ENCODE assay signal across 11 cellular contexts in genomic region chr17:80781188-80781577, GRCh38.
DNase-seq lines count a peak whose midpoint lies in the region; ATAC-seq and TF ChIP-seq lines count a peak whose summit lies in the region.
"Had no signal": no experiment of that assay in that cellular context is flagged by ENCODE, and none has a peak within 500 bp of the region (broad histone marks: within the 10 kb centered on the region; RNA-seq: fewer than 3 reads in every experiment).

No MANE protein-coding gene starts in this region.

- POLR2A ChIA-PET in A673 (lab: Charles Lee; ENCODE audit: low non-redundant PET), result no interaction called here

- H3K4me3 Mint-ChIP-seq in stimulated activated naive CD8-positive, alpha-beta T cell treated with anti-CD3 and anti-CD28 coated beads, Interleukin-15, amount 100 ng/mL, for 72 hours, result peak overlapping the region; percentile 62 to 70

- no peaks in the 10 kb centered on the region for H3K36me3 ChIP-seq in Peyer's patch
- H3K36me3 ChIP-seq in effector memory CD4-positive, alpha-beta T cell (ENCODE audit: control insufficient read depth, insufficient read depth, low read length), result peaks cover 16% of the 10 kb centered on the region
- H3K36me3 ChIP-seq in A673 (ENCODE audit: insufficient read depth, low read length, poor library complexity, severe bottlenecking), result no peaks in the 10 kb centered on the region
- peaks cover 15% of the 10 kb centered on the region for H3K36me3 ChIP-seq in WERI-Rb-1

- no TSS peak for BruUV-seq in A673 (replicated peaks; lab: Mats Ljungman, UMichigan)

- H3K4me1 Mint-ChIP-seq in stimulated activated naive CD8-positive, alpha-beta T cell treated with anti-CD3 and anti-CD28 coated beads, Interleukin-15, amount 100 ng/mL, for 72 hours, result peaks cover 92% of the 10 kb centered on the region

- no peak for ATAC-seq in stimulated activated naive CD8-positive, alpha-beta T cell treated with anti-CD3 and anti-CD28 coated beads, Interleukin-15, amount 100 ng/mL, for 72 hours
- no peak for ATAC-seq in HG03159 (IDR thresholded peaks at IDR 0.05; ENCODE audit: unreplicated experiment)

- peak overlapping the region; percentile 44 to 88 for H3K27ac Mint-ChIP-seq in stimulated activated naive CD8-positive, alpha-beta T cell treated with anti-CD3 and anti-CD28 coated beads, Interleukin-15, amount 100 ng/mL, for 72 hours

- DNase-seq in activated effector memory CD4-positive, alpha-beta T cell treated with anti-CD3 and anti-CD28 coated beads, Interleukin-2, amount 50 U/mL, for 16 hours, result peak; percentile 66
- DNase-seq in activated effector memory CD4-positive, alpha-beta T cell treated with Interleukin-2 at 50 U/mL for 16 hours, result no peak
- DNase-seq in Peyer's patch (no peak), A673 (ENCODE audit: low spot score) (no peak), WERI-Rb-1 (no peak)
- no peak for DNase-seq in effector memory CD4-positive, alpha-beta T cell
- no peak for DNase-seq in stimulated activated naive CD8-positive, alpha-beta T cell treated with anti-CD3 and anti-CD28 coated beads, Interleukin-15, amount 100 ng/mL, for 72 hours
- DNase-seq: dermis blood vessel endothelial cell, NCI-H2081 treated with DMSO at 0.1 percent for 48 hours had no signal

- intact Hi-C loops in A673 (cut with micrococcal nuclease; ENCODE audit: unreplicated experiment), result no loop called here

- CTCF ChIA-PET in A673 (lab: Charles Lee), result interaction anchor here (0.5 kb wide), 1 partner anchor 208 kb away, joined by 8 read pairs; no protein-coding TSS in a partner anchor

- no peak for TF ChIP-seq POLR2A in Peyer's patch (IDR thresholded peaks at IDR 0.05)

- H3K4me3 ChIP-seq in Peyer's patch, result no peak overlapping the region
- H3K4me3 ChIP-seq in effector memory CD4-positive, alpha-beta T cell (ENCODE audit: insufficient read depth, low read depth, low read length, poor library complexity, severe bottlenecking), result peak overlapping the region; percentile 32
- no peak overlapping the region for H3K4me3 ChIP-seq in A673 (ENCODE audit: low read depth, low read length, poor library complexity, severe bottlenecking)
- no peak overlapping the region for H3K4me3 ChIP-seq in WERI-Rb-1 (ENCODE audit: low read depth, low read length)
- H3K4me3 ChIP-seq: SJSA1 had no signal

- no peaks in the 10 kb centered on the region for H3K9me3 Mint-ChIP-seq in stimulated activated naive CD8-positive, alpha-beta T cell treated with anti-CD3 and anti-CD28 coated beads, Interleukin-15, amount 100 ng/mL, for 72 hours

- H3K4me1 ChIP-seq in Peyer's patch, result peaks cover 0 to 13% (median 0%) of the 10 kb centered on the region in 4 donors
- peaks cover 52% of the 10 kb centered on the region for H3K4me1 ChIP-seq in effector memory CD4-positive, alpha-beta T cell (ENCODE audit: control insufficient read depth, insufficient read depth, low read length, poor library complexity, severe bottlenecking)
- H3K4me1 ChIP-seq in A673 (ENCODE audit: insufficient read depth, low read length, poor library complexity, severe bottlenecking), result peaks cover 28% of the 10 kb centered on the region

- H3K27me3 ChIP-seq in Peyer's patch (no peaks in the 10 kb centered on the region), A673 (replicated peaks; ENCODE audit: insufficient read depth, low read depth, low read length, poor library complexity) (no peaks in the 10 kb centered on the region), WERI-Rb-1 (ENCODE audit: insufficient read depth, low read depth, severe bottlenecking) (no peaks in the 10 kb centered on the region)
- H3K27me3 ChIP-seq in effector memory CD4-positive, alpha-beta T cell (replicated peaks; ENCODE audit: control insufficient read depth, insufficient read depth, low read length, poor library complexity, severe bottlenecking), result no peaks in the 10 kb centered on the region
- H3K27me3 ChIP-seq: SJSA1 had no signal

- TF ChIP-seq CTCF in Peyer's patch (IDR thresholded peaks at IDR 0.05) (no peak), A673 (conservative IDR thresholded peaks at IDR 0.05; ENCODE audit: low read depth, low read length) (no peak), WERI-Rb-1 (IDR thresholded peaks at IDR 0.05; ENCODE audit: low read depth, low read length) (no peak)

- H3K9me3 ChIP-seq in Peyer's patch (no peaks in the 10 kb centered on the region), A673 (ENCODE audit: low read depth, low read length, poor library complexity, severe bottlenecking) (no peaks in the 10 kb centered on the region), WERI-Rb-1 (ENCODE audit: severe bottlenecking) (no peaks in the 10 kb centered on the region)
- H3K9me3 ChIP-seq in effector memory CD4-positive, alpha-beta T cell (ENCODE audit: control insufficient read depth, low read length), result no peaks in the 10 kb centered on the region
- H3K9me3 ChIP-seq: SJSA1 had no signal

- H3K27me3 Mint-ChIP-seq in stimulated activated naive CD8-positive, alpha-beta T cell treated with anti-CD3 and anti-CD28 coated beads, Interleukin-15, amount 100 ng/mL, for 72 hours, result no peaks in the 10 kb centered on the region

- H3K27ac ChIP-seq in Peyer's patch, result peak overlapping the region in 3 of 4 donors; percentile 26 to 57 (median 42)
- peak overlapping the region; percentile 47 for H3K27ac ChIP-seq in effector memory CD4-positive, alpha-beta T cell (ENCODE audit: insufficient read depth, low read length, poor library complexity, severe bottlenecking)
- no peak overlapping the region for H3K27ac ChIP-seq in A673 (ENCODE audit: low read depth, low read length, poor library complexity, severe bottlenecking)
- H3K27ac ChIP-seq in WERI-Rb-1, result no peak overlapping the region
- H3K27ac ChIP-seq: SJSA1 had no signal

Comparison
In these comparisons a context has a peak if more than half of its experiments do, and no peak if none do; other contexts are left out.
1. H3K27ac ChIP-seq: peak in Peyer's patch (3 of 4) and effector memory CD4-positive, alpha-beta T cell (single experiment); none in A673 (single experiment) and WERI-Rb-1 (single experiment).